ENCODE assay signal across 8 cellular contexts in genomic region chr3:49013738-49014660, GRCh38. TPM values are rescaled to one million over a fixed set of nuclear protein-coding genes. Genes with fewer than 3 reads are reported as not detected.
DNase-seq lines count a peak whose midpoint lies in the region; ATAC-seq and TF ChIP-seq lines count a peak whose summit lies in the region.

No MANE protein-coding gene starts in this region.

- H3K9me3 ChIP-seq in neural progenitor cell (ENCODE audit: low read depth) = no peaks in the 10 kb centered on the region

- peaks cover 4% of the 10 kb centered on the region for H3K27me3 Mint-ChIP-seq in neural progenitor cell (ENCODE audit: insufficient read depth, low read depth)

- peaks cover 21% of the 10 kb centered on the region for H3K36me3 Mint-ChIP-seq in neural progenitor cell

- peaks cover 48% of the 10 kb centered on the region for H3K79me2 ChIP-seq in neural progenitor cell (ENCODE audit: low read depth)

- DNase-seq in AG08395 (ENCODE audit: low spot score) (peak; percentile 29), GM12864 (ENCODE audit: low read depth) (no peak), SK-N-DZ (ENCODE audit: low spot score) (peak; percentile 37), choroid plexus epithelial cell (ENCODE audit: low read depth) (peak; percentile 60), neural progenitor cell (ENCODE audit: low spot score) (no peak), KG1 (lab: John Stamatoyannopoulos, UW) (no peak)

- H3K4me3 Mint-ChIP-seq in neural progenitor cell = no peak overlapping the region

- TF ChIP-seq CTCF in GM12864 (IDR thresholded peaks at IDR 0.05; ENCODE audit: low read depth, low read length, missing control alignments) = peak; percentile 76
- TF ChIP-seq CTCF in choroid plexus epithelial cell (conservative IDR thresholded peaks at IDR 0.05; ENCODE audit: low read depth, low read length) = peak; percentile 81
- peak; percentile 48 for TF ChIP-seq CTCF in neural progenitor cell (IDR thresholded peaks at IDR 0.05)

- peaks cover 13% of the 10 kb centered on the region for H3K4me1 Mint-ChIP-seq in neural progenitor cell

- no peak overlapping the region for H3K27ac Mint-ChIP-seq in neural progenitor cell

- H2AFZ ChIP-seq in neural progenitor cell (replicated peaks) = no peak overlapping the region

- H3K4me3 ChIP-seq in GM12864 (ENCODE audit: low read depth, low read length) (no peak overlapping the region), choroid plexus epithelial cell (ENCODE audit: low read depth, low read length) (no peak overlapping the region), neural progenitor cell (no peak overlapping the region)

- no peaks in the 10 kb centered on the region for H3K36me3 ChIP-seq in neural progenitor cell

- H3F3A ChIP-seq in neural progenitor cell (ENCODE audit: low read depth) = peaks cover 41% of the 10 kb centered on the region

- H4K20me1 ChIP-seq in neural progenitor cell (ENCODE audit: low read depth) = peaks cover 84% of the 10 kb centered on the region

- no peak overlapping the region for H3K4me2 ChIP-seq in neural progenitor cell

- no peaks in the 10 kb centered on the region for H3K4me1 ChIP-seq in neural progenitor cell

- no peak overlapping the region for H3K9ac ChIP-seq in neural progenitor cell

- no peaks in the 10 kb centered on the region for H3K27me3 ChIP-seq in neural progenitor cell

- ATAC-seq in GM21723 (IDR thresholded peaks at IDR 0.05; ENCODE audit: unreplicated experiment) (no peak), HG03108 (IDR thresholded peaks at IDR 0.05; ENCODE audit: unreplicated experiment) (no peak)

- H3K9me3 Mint-ChIP-seq in neural progenitor cell = no peaks in the 10 kb centered on the region

- no peak overlapping the region for H3K27ac ChIP-seq in neural progenitor cell

RNA-seq across cellular contexts. Expression of gene DALRD3, which starts 4.4 kb away (rescaled TPM):
- 19.7 and 30.9 TPM in 2 replicates for polyA plus RNA-seq in SK-N-DZ (2014; cell fraction: cytosol; rRNA removed)
- polyA plus RNA-seq in SK-N-DZ (2014; cell fraction: nucleus; rRNA removed) = 115 and 121 TPM in 2 replicates
- total RNA-seq in neural progenitor cell (ENCODE audit: low replicate concordance) = 32.9 and 57.4 TPM in 2 replicates

RNA-seq across cellular contexts. Expression of gene WDR6, which starts 6.8 kb away (rescaled TPM):
- polyA plus RNA-seq in SK-N-DZ (2014; cell fraction: cytosol; rRNA removed) = 140 and 186 TPM in 2 replicates
- 518 and 594 TPM in 2 replicates for polyA plus RNA-seq in SK-N-DZ (2014; cell fraction: nucleus; rRNA removed)
- total RNA-seq in neural progenitor cell (ENCODE audit: low replicate concordance) = 131 and 215 TPM in 2 replicates

RNA-seq across cellular contexts. Expression of gene NDUFAF3, which starts 7.9 kb away (rescaled TPM):
- polyA plus RNA-seq in SK-N-DZ (2014; cell fraction: cytosol; rRNA removed) = 70.8 and 72.9 TPM in 2 replicates
- 45.8 and 58.3 TPM in 2 replicates for polyA plus RNA-seq in SK-N-DZ (2014; cell fraction: nucleus; rRNA removed)
- 26.2 and 36.8 TPM in 2 replicates for total RNA-seq in neural progenitor cell (ENCODE audit: low replicate concordance)

RNA-seq across cellular contexts. Expression of gene IMPDH2, which starts 15.2 kb away (rescaled TPM):
- polyA plus RNA-seq in SK-N-DZ (2014; cell fraction: cytosol; rRNA removed) = 235 and 250 TPM in 2 replicates
- polyA plus RNA-seq in SK-N-DZ (2014; cell fraction: nucleus; rRNA removed) = 243 and 248 TPM in 2 replicates
- total RNA-seq in neural progenitor cell (ENCODE audit: low replicate concordance) = 271 and 313 TPM in 2 replicates

RNA-seq across cellular contexts. Expression of gene P4HTM, which starts 24.0 kb away (rescaled TPM):
- 19.5 and 19.7 TPM in 2 replicates for polyA plus RNA-seq in SK-N-DZ (2014; cell fraction: cytosol; rRNA removed)
- 71.1 and 84.6 TPM in 2 replicates for polyA plus RNA-seq in SK-N-DZ (2014; cell fraction: nucleus; rRNA removed)
- total RNA-seq in neural progenitor cell (ENCODE audit: low replicate concordance) = 15.3 and 34.6 TPM in 2 replicates

Comparison
In these comparisons a context has a peak if more than half of its experiments do, and no peak if none do; other contexts are left out.
1. DNase-seq: peak in AG08395 (single experiment), SK-N-DZ (single experiment) and choroid plexus epithelial cell (single experiment); none in GM12864 (single experiment), neural progenitor cell (single experiment) and KG1 (single experiment).
2. Peak in every context shown above with its lines, with median percentiles within 50 percentile points of each other: CTCF ChIP-seq.